ENCODE assay signal across 1 cellular context in the genomic region with DNA sequence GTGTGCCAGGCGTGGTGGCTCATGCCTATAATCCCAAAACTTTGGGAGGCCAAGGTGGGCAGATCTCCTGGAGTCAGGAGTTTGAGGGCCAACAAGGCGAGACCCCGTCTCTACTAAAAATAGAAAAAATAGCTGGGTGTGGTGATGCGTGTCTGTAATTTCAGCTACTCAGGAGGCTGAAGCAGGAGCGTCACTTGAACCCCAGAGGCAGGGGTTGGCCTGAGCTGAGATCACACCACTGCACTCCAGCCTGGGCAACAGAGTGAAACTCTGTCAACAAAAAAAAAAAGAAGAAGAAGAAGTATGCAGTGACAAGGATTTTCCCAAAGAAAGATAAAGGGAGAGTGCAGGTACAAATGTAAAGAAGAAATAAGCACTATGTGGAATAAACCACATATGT.
TF ChIP-seq lines count a peak whose summit lies in the region.

No MANE protein-coding gene starts in this region.

TF ChIP-seq in H1, 55 proteins besides CTCF, POLR2A, EP300 and RAD21:
- TF ChIP-seq ASH2L (IDR thresholded peaks at IDR 0.05; ENCODE audit: low read length) (no peak), CEBPB (IDR thresholded peaks at IDR 0.05; ENCODE audit: low read depth, low read length) (no peak), EGR1 (IDR thresholded peaks at IDR 0.05; ENCODE audit: borderline replicate concordance, low read depth, low read length) (no peak), KDM4A (IDR thresholded peaks at IDR 0.05; ENCODE audit: low read depth, low read length, severe bottlenecking) (no peak), CTBP2 (IDR thresholded peaks at IDR 0.05; ENCODE audit: borderline replicate concordance, insufficient read depth, insufficient read length, low read length) (no peak), SIX5 (IDR thresholded peaks at IDR 0.05; ENCODE audit: low read depth, low read length) (no peak), TAF1 (IDR thresholded peaks at IDR 0.05; ENCODE audit: low read depth, low read length) (no peak), RNF2 (IDR thresholded peaks at IDR 0.05; ENCODE audit: borderline replicate concordance, low read depth, low read length, missing control alignments, poor library complexity, severe bottlenecking) (no peak), POU5F1 (IDR thresholded peaks at IDR 0.05; ENCODE audit: low read depth, low read length) (no peak), SUZ12 (IDR thresholded peaks at IDR 0.05; ENCODE audit: low read length) (no peak), HDAC6 (IDR thresholded peaks at IDR 0.05; ENCODE audit: low read depth, low read length) (no peak), CBX8 (IDR thresholded peaks at IDR 0.05; ENCODE audit: borderline replicate concordance, low read depth, low read length) (no peak), ZNF274 (IDR thresholded peaks at IDR 0.05; ENCODE audit: borderline replicate concordance, extremely low read depth, low read length) (no peak), GTF2F1 (IDR thresholded peaks at IDR 0.05; ENCODE audit: borderline replicate concordance, low read depth, low read length) (no peak), KDM5A (IDR thresholded peaks at IDR 0.05; ENCODE audit: low read length) (no peak), BRCA1 (IDR thresholded peaks at IDR 0.05; ENCODE audit: low read depth, low read length) (no peak), GABPA (IDR thresholded peaks at IDR 0.05; ENCODE audit: borderline replicate concordance, insufficient read depth, low read length) (no peak), YY1 (IDR thresholded peaks at IDR 0.05; ENCODE audit: low read depth, low read length) (no peak)
- TF ChIP-seq, protein P1, sequence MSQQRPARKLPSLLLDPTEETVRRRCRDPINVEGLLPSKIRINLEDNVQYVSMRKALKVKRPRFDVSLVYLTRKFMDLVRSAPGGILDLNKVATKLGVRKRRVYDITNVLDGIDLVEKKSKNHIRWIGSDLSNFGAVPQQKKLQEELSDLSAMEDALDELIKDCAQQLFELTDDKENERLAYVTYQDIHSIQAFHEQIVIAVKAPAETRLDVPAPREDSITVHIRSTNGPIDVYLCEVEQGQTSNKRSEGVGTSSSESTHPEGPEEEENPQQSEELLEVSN (IDR thresholded peaks at IDR 0.05), result no peak
